In genomic region chr1:92329356-92330129, GRCh38 we compare ENCODE assay signal across 21 cellular contexts. TPM values are rescaled to one million over a fixed set of nuclear protein-coding genes. Genes with fewer than 3 reads are reported as not detected.
A peak's percentile ranks its signal among the peaks of the same experiment; 100 is the strongest.
DNase-seq lines count a peak whose midpoint lies in the region; ATAC-seq, FAIRE-seq and TF ChIP-seq lines count a peak whose summit lies in the region.
"Had no signal": no experiment of that assay in that cellular context is flagged by ENCODE, and none has a peak within 500 bp of the region (broad histone marks: within the 10 kb centered on the region; RNA-seq: fewer than 3 reads in every experiment).

No MANE protein-coding gene starts in this region.

- H3K27ac ChIP-seq in foreskin keratinocyte = peak overlapping the region; percentile 51
- H3K27ac ChIP-seq: A549, SK-N-MC had no signal

- no peak overlapping the region for H3K4me3 Mint-ChIP-seq in natural killer cell treated with Interleukin-12 subunit alpha and Interleukin-12 subunit beta and Interleukin-15 and Interleukin-18, amount 100 ng/mL, for 72 hours
- H3K4me3 Mint-ChIP-seq: effector memory CD8-positive, alpha-beta T cell; GM23338 had no signal

- peaks cover 11% of the 10 kb centered on the region for H3K4me1 ChIP-seq in foreskin keratinocyte
- H3K4me1 ChIP-seq: A549 had no signal

- in situ Hi-C loops in astrocyte of the spinal cord (cut with HindIII; ENCODE audit: low sequenced_read_pairs) = no loop called here

- H3K9me3 Mint-ChIP-seq in natural killer cell treated with Interleukin-12 subunit alpha and Interleukin-12 subunit beta and Interleukin-15 and Interleukin-18, amount 100 ng/mL, for 72 hours = peaks cover 14% of the 10 kb centered on the region

- peak; percentile 52 for FAIRE-seq in HTR-8/SVneo (lab: Jason Lieb, UNC)
- FAIRE-seq: A549, G401.6, GM12891, islet of Langerhans, urothelium cell line had no signal

- ATAC-seq in foreskin keratinocyte (peak; percentile 90), GM21447 (IDR thresholded peaks at IDR 0.05; ENCODE audit: unreplicated experiment) (no peak), GM19397 (IDR thresholded peaks at IDR 0.05; ENCODE audit: unreplicated experiment) (no peak)
- ATAC-seq in natural killer cell treated with Interleukin-12 subunit alpha and Interleukin-12 subunit beta and Interleukin-15 and Interleukin-18, amount 100 ng/mL, for 72 hours = no peak
- ATAC-seq: A549; effector memory CD8-positive, alpha-beta T cell; GM23338 had no signal

- no peaks in the 10 kb centered on the region for H3K27me3 Mint-ChIP-seq in natural killer cell treated with Interleukin-12 subunit alpha and Interleukin-12 subunit beta and Interleukin-15 and Interleukin-18, amount 100 ng/mL, for 72 hours
- H3K27me3 Mint-ChIP-seq: effector memory CD8-positive, alpha-beta T cell had no signal

- DNase-seq in AG09309 (ENCODE audit: low read depth) (peak; percentile 46), HTR-8/SVneo (ENCODE audit: insufficient read length, low spot score) (peak; percentile 5), astrocyte of the spinal cord (ENCODE audit: low read depth, low spot score) (peak; percentile 84), foreskin keratinocyte (peak; percentile 89 to 91)
- no peak for DNase-seq in natural killer cell treated with Interleukin-12 subunit alpha and Interleukin-12 subunit beta and Interleukin-15 and Interleukin-18, amount 100 ng/mL, for 72 hours (ENCODE audit: low spot score)
- DNase-seq in stimulated activated CD4-positive, alpha-beta T cell treated with anti-CD3 and anti-CD28 coated beads, Interleukin-4, amount 100 ng/mL, for 4 hours = no peak
- DNase-seq: activated CD4-positive, alpha-beta T cell treated with anti-CD3 and anti-CD28 coated beads, Interleukin-2, amount 50 U/mL, for 1 hour; activated naive CD4-positive, alpha-beta T cell treated with anti-CD3 and anti-CD28 coated beads, Interleukin-2, amount 50 U/mL, for 16 hours; central memory CD4-positive, alpha-beta T cell; effector memory CD8-positive, alpha-beta T cell; glutamatergic neuron; midbrain had no signal

- H3K36me3 Mint-ChIP-seq in natural killer cell treated with Interleukin-12 subunit alpha and Interleukin-12 subunit beta and Interleukin-15 and Interleukin-18, amount 100 ng/mL, for 72 hours = peaks cover 35% of the 10 kb centered on the region

- H3K4me3 ChIP-seq in AG09309 (ENCODE audit: control insufficient read depth, low read depth, low read length) (no peak overlapping the region), astrocyte of the spinal cord (ENCODE audit: low read depth, low read length) (no peak overlapping the region)
- H3K4me3 ChIP-seq: A549, GM23338, SK-N-MC had no signal

- no peak overlapping the region for H3K27ac Mint-ChIP-seq in natural killer cell treated with Interleukin-12 subunit alpha and Interleukin-12 subunit beta and Interleukin-15 and Interleukin-18, amount 100 ng/mL, for 72 hours
- H3K27ac Mint-ChIP-seq: GM23338 had no signal

- no peaks in the 10 kb centered on the region for H3K27me3 ChIP-seq in foreskin keratinocyte

- peaks cover 17 to 24% of the 10 kb centered on the region in 2 donors for H3K4me1 Mint-ChIP-seq in natural killer cell treated with Interleukin-12 subunit alpha and Interleukin-12 subunit beta and Interleukin-15 and Interleukin-18, amount 100 ng/mL, for 72 hours (ENCODE audit: low read depth in 2 of 2)

- TF ChIP-seq CTCF in AG09309 (IDR thresholded peaks at IDR 0.05; ENCODE audit: control insufficient read depth, insufficient read depth, low read depth, low read length, missing control alignments) = peak; percentile 14
- TF ChIP-seq CTCF in astrocyte of the spinal cord (IDR thresholded peaks at IDR 0.05; ENCODE audit: low read depth, low read length) = no peak
- peak; percentile 46 for TF ChIP-seq CTCF in foreskin keratinocyte (conservative IDR thresholded peaks at IDR 0.05)

RNA-seq across cellular contexts. Expression of gene RPAP2, which starts 30.7 kb away (rescaled TPM):
- 21.4 and 22.1 TPM in 2 replicates for total RNA-seq in foreskin keratinocyte
- 12.4 and 14.6 TPM in 2 replicates for polyA plus RNA-seq in foreskin keratinocyte
- total RNA-seq in natural killer cell treated with Interleukin-12 subunit alpha and Interleukin-12 subunit beta and Interleukin-15 and Interleukin-18, amount 100 ng/mL, for 72 hours = 10 to 100 TPM; 34.5 to 39.3 TPM

RNA-seq across cellular contexts. Expression of gene GLMN, which starts 30.8 kb away (rescaled TPM):
- total RNA-seq in foreskin keratinocyte = 11.8 and 12.2 TPM in 2 replicates
- polyA plus RNA-seq in foreskin keratinocyte = 8.2 and 10.4 TPM in 2 replicates
- total RNA-seq in natural killer cell treated with Interleukin-12 subunit alpha and Interleukin-12 subunit beta and Interleukin-15 and Interleukin-18, amount 100 ng/mL, for 72 hours = 10 to 100 TPM; 17.9 to 36.6 TPM

Comparison
In these comparisons a context has a peak if more than half of its experiments do, and no peak if none do; other contexts are left out.
1. DNase-seq: peak in AG09309 (single experiment), HTR-8/SVneo (single experiment), astrocyte of the spinal cord (single experiment) and foreskin keratinocyte (2 of 2); none in natural killer cell treated with Interleukin-12 subunit alpha and Interleukin-12 subunit beta and Interleukin-15 and Interleukin-18, amount 100 ng/mL, for 72 hours (single experiment) and stimulated activated CD4-positive, alpha-beta T cell treated with anti-CD3 and anti-CD28 coated beads, Interleukin-4, amount 100 ng/mL, for 4 hours (0 of 2).